ENCODE assay signal across 8 cellular contexts in genomic region chr6:104860221-104860620, GRCh38. TPM values are rescaled to one million over a fixed set of nuclear protein-coding genes. Genes with fewer than 3 reads are reported as not detected.
DNase-seq lines count a peak whose midpoint lies in the region; ATAC-seq and TF ChIP-seq lines count a peak whose summit lies in the region.

No MANE protein-coding gene starts in this region.

- peaks cover 9% of the 10 kb centered on the region for H3K79me1 ChIP-seq in neuronal stem cell (ENCODE audit: low read depth, low read length)

- no peaks in the 10 kb centered on the region for H3K36me3 Mint-ChIP-seq in CD4-positive, CD25-positive, alpha-beta regulatory T cell

- H3K27me3 Mint-ChIP-seq in CD4-positive, CD25-positive, alpha-beta regulatory T cell, result peaks cover 18% of the 10 kb centered on the region

- H3K9ac ChIP-seq in MM.1S (ENCODE audit: low read length) (no peak overlapping the region), neuronal stem cell (ENCODE audit: low read depth, low read length, poor library complexity) (no peak overlapping the region)

- no peak overlapping the region for H3K14ac ChIP-seq in neuronal stem cell (ENCODE audit: low read length)

- no peak overlapping the region for H4K8ac ChIP-seq in neuronal stem cell (ENCODE audit: low read depth, low read length)

- H3K18ac ChIP-seq in neuronal stem cell (ENCODE audit: low read length), result no peak overlapping the region

- no peak overlapping the region for H2BK120ac ChIP-seq in neuronal stem cell (ENCODE audit: low read depth, low read length)

- H3K27ac Mint-ChIP-seq in CD4-positive, CD25-positive, alpha-beta regulatory T cell, result peak overlapping the region in 2 of 3 donors; percentile 55 to 68

- DNase-seq in CD4-positive, CD25-positive, alpha-beta regulatory T cell, result no peak
- DNase-seq in MM.1S, result no peak
- no peak for DNase-seq in neuronal stem cell (ENCODE audit: low spot score)
- no peak for DNase-seq in stimulated activated CD4-positive, alpha-beta T cell treated with anti-CD3 and anti-CD28 coated beads, Interleukin-1b, Interleukin-23, amount 100 ng/mL, for 48 hours
- no peak for DNase-seq in COLO668 (lab: John Stamatoyannopoulos, UW; ENCODE audit: unreplicated experiment)

- peaks cover 17 to 32% (median 23%) of the 10 kb centered on the region in 4 donors for H3K4me1 Mint-ChIP-seq in CD4-positive, CD25-positive, alpha-beta regulatory T cell

- peak overlapping the region; percentile 94 to 97 (median 96) for H3K4me3 Mint-ChIP-seq in CD4-positive, CD25-positive, alpha-beta regulatory T cell

- no peak overlapping the region for H3K27ac ChIP-seq in CD4-positive, CD25-positive, alpha-beta regulatory T cell (ENCODE audit: insufficient read depth, low read length, poor library complexity, severe bottlenecking)
- no peak overlapping the region for H3K27ac ChIP-seq in MM.1S (ENCODE audit: low read length)
- no peak overlapping the region for H3K27ac ChIP-seq in ectodermal cell (ENCODE audit: insufficient read depth, low read depth, low read length, poor library complexity, severe bottlenecking)
- H3K27ac ChIP-seq in neuronal stem cell (replicated peaks; ENCODE audit: low read length), result no peak overlapping the region

- peaks cover 0 to under 1% (median 0%) of the 10 kb centered on the region in 7 donors for H3K9me3 Mint-ChIP-seq in CD4-positive, CD25-positive, alpha-beta regulatory T cell

- no peaks in the 10 kb centered on the region for H4K20me1 ChIP-seq in MM.1S (ENCODE audit: insufficient read depth, low read length)

- H3F3A ChIP-seq in MM.1S (ENCODE audit: insufficient read depth, low read length), result no peaks in the 10 kb centered on the region

- H2BK5ac ChIP-seq in neuronal stem cell (ENCODE audit: low read length), result no peak overlapping the region

- no peak overlapping the region for H3K4ac ChIP-seq in neuronal stem cell (ENCODE audit: low read length)

- no peak overlapping the region for H2BK12ac ChIP-seq in neuronal stem cell (ENCODE audit: low read length)

- H2BK15ac ChIP-seq in neuronal stem cell (ENCODE audit: low read length), result no peak overlapping the region

- H4K91ac ChIP-seq in neuronal stem cell (ENCODE audit: low read depth, low read length, poor library complexity), result no peak overlapping the region

- H3K9me2 ChIP-seq in MM.1S (replicated peaks; ENCODE audit: insufficient read depth, low read length), result no peaks in the 10 kb centered on the region

- H2AK5ac ChIP-seq in neuronal stem cell (ENCODE audit: low read depth, low read length), result no peak overlapping the region

- no peaks in the 10 kb centered on the region for H3K36me3 ChIP-seq in CD4-positive, CD25-positive, alpha-beta regulatory T cell (ENCODE audit: control insufficient read depth, insufficient read depth, low read length)
- H3K36me3 ChIP-seq in MM.1S (replicated peaks; ENCODE audit: insufficient read depth, low read length) (no peaks in the 10 kb centered on the region), ectodermal cell (ENCODE audit: control insufficient read depth, insufficient read depth, low read length) (no peaks in the 10 kb centered on the region), neuronal stem cell (replicated peaks in 1 of 2; ENCODE audit: control insufficient read depth in 2 of 2, insufficient read depth in 2 of 2, low read length in 2 of 2) (peaks cover 0 to 3% of the 10 kb centered on the region in 2 donors)

- H2AFZ ChIP-seq in MM.1S (ENCODE audit: low read length) (peak overlapping the region; percentile 94), neuronal stem cell (ENCODE audit: low read length) (peak overlapping the region; percentile 97)

- ATAC-seq in CD4-positive, CD25-positive, alpha-beta regulatory T cell (ENCODE audit: low read depth in 2 of 2), result no peak
- ATAC-seq in HG02852 (IDR thresholded peaks at IDR 0.05; ENCODE audit: unreplicated experiment), result no peak
- no peak for ATAC-seq in HG03354 (IDR thresholded peaks at IDR 0.05; ENCODE audit: poor library complexity, severe bottlenecking, unreplicated experiment)

- WGBS in ectodermal cell, 2 experiments, result 100% methylated on average over 2 of the region's 2 CpGs
- WGBS in neuronal stem cell (ENCODE audit: extremely low coverage in 2 of 2, insufficient read length in 2 of 2, insufficient replicate concordance in 1 of 2), 2 donors, result no CpG with 5 or more reads among the region's 2 CpGs

- TF ChIP-seq CTCF in MM.1S (IDR thresholded peaks at IDR 0.05; ENCODE audit: low read length), result no peak

- H3K23ac ChIP-seq in neuronal stem cell (ENCODE audit: low read depth, low read length, poor library complexity), result no peak overlapping the region

- peak overlapping the region; percentile 82 for H3K4me3 ChIP-seq in CD4-positive, CD25-positive, alpha-beta regulatory T cell (ENCODE audit: low read depth, low read length)
- H3K4me3 ChIP-seq in MM.1S (ENCODE audit: low read length) (peak overlapping the region; percentile 78), ectodermal cell (ENCODE audit: insufficient read depth, low read depth, low read length) (peak overlapping the region; percentile 67), neuronal stem cell (ENCODE audit: low read length in 2 of 2) (peak overlapping the region in 1 of 2 donors; percentile 69)

- H3K27me3 ChIP-seq in CD4-positive, CD25-positive, alpha-beta regulatory T cell (ENCODE audit: control insufficient read depth, insufficient read depth, low read length), result peaks cover 3% of the 10 kb centered on the region
- H3K27me3 ChIP-seq in MM.1S (replicated peaks; ENCODE audit: insufficient read depth, low read length), result no peaks in the 10 kb centered on the region
- no peaks in the 10 kb centered on the region for H3K27me3 ChIP-seq in ectodermal cell (ENCODE audit: control insufficient read depth, insufficient read depth, low read length, poor library complexity, severe bottlenecking)
- peaks cover 0 to 3% (median 0%) of the 10 kb centered on the region in 3 experiments for H3K27me3 ChIP-seq in neuronal stem cell (ENCODE audit: control insufficient read depth in 3 of 3, insufficient read depth in 3 of 3, low read depth in 1 of 3, low read length in 3 of 3)

- H3K4me2 ChIP-seq in MM.1S (ENCODE audit: low read depth, low read length) (peak overlapping the region; percentile 44), neuronal stem cell (ENCODE audit: insufficient read depth, low read length, poor library complexity, severe bottlenecking) (peak overlapping the region; percentile 51)

- peaks cover 17% of the 10 kb centered on the region for H3K4me1 ChIP-seq in CD4-positive, CD25-positive, alpha-beta regulatory T cell (ENCODE audit: control insufficient read depth, insufficient read depth, low read length, poor library complexity, severe bottlenecking)
- peaks cover 5% of the 10 kb centered on the region for H3K4me1 ChIP-seq in MM.1S (ENCODE audit: low read length)
- H3K4me1 ChIP-seq in ectodermal cell (ENCODE audit: control insufficient read depth, insufficient read depth, low read length), result peaks cover 4% of the 10 kb centered on the region
- peaks cover 0 to 1% of the 10 kb centered on the region in 2 donors for H3K4me1 ChIP-seq in neuronal stem cell (ENCODE audit: control insufficient read depth in 2 of 2, insufficient read depth in 1 of 2, low read depth in 1 of 2, low read length in 2 of 2)

- no peaks in the 10 kb centered on the region for H3K9me3 ChIP-seq in CD4-positive, CD25-positive, alpha-beta regulatory T cell (ENCODE audit: control insufficient read depth in 2 of 2, low read length in 2 of 2)
- H3K9me3 ChIP-seq in MM.1S (replicated peaks; ENCODE audit: insufficient read depth, low read length), result no peaks in the 10 kb centered on the region
- H3K9me3 ChIP-seq in ectodermal cell (ENCODE audit: control insufficient read depth, low read length), result no peaks in the 10 kb centered on the region
- no peaks in the 10 kb centered on the region for H3K9me3 ChIP-seq in neuronal stem cell (replicated peaks in 1 of 2; ENCODE audit: control insufficient read depth in 2 of 2, insufficient read depth in 1 of 2, low read depth in 1 of 2, low read length in 2 of 2)

- H3K79me2 ChIP-seq in MM.1S (ENCODE audit: low read length), result 0 out of 2 replicates have a peak, but pooled peaks cover 3% of the 10 kb centered on the region

RNA-seq across cellular contexts. Expression of gene HACE1, which starts 0.5 kb away (rescaled TPM):
- total RNA-seq in CD4-positive, CD25-positive, alpha-beta regulatory T cell, result 13.9 TPM
- 1 to 10 TPM; 4.2 to 6.3 (median 4.9) TPM for polyA plus RNA-seq in CD4-positive, CD25-positive, alpha-beta regulatory T cell
- polyA plus RNA-seq in ectodermal cell (2013, experiment 1 of 4), result 20.4 TPM
- polyA plus RNA-seq in ectodermal cell (2013, experiment 2 of 4), result 21.4 TPM
- 19.8 TPM for polyA plus RNA-seq in ectodermal cell (2013, experiment 3 of 4)
- 22.5 TPM for polyA plus RNA-seq in ectodermal cell (2013, experiment 4 of 4)
- 15.3 TPM for polyA plus RNA-seq in neuronal stem cell (2013, experiment 1 of 2)
- polyA plus RNA-seq in neuronal stem cell (2013, experiment 2 of 2), result 15.0 TPM
